ENCODE assay signal across 1 cellular context in genomic region chr9:111966851-111967250, GRCh38.
TF ChIP-seq lines count a peak whose summit lies in the region.

No MANE protein-coding gene starts in this region.

TF ChIP-seq in WTC11, 78 proteins besides CTCF, POLR2A, EP300 and RAD21 (continued from another document):
- no peak for TF ChIP-seq ZNF512 (CRISPR knock-in tag; IDR thresholded peaks at IDR 0.05; ENCODE audit: borderline replicate concordance)
- no peak for TF ChIP-seq USF1 (CRISPR knock-in tag; IDR thresholded peaks at IDR 0.05)
- TF ChIP-seq AFF4 (CRISPR knock-in tag; IDR thresholded peaks at IDR 0.05; ENCODE audit: borderline replicate concordance): no peak
- no peak for TF ChIP-seq ATF3 (CRISPR knock-in tag; conservative IDR thresholded peaks at IDR 0.05)
- TF ChIP-seq E2F4 (CRISPR knock-in tag; IDR thresholded peaks at IDR 0.05; ENCODE audit: borderline replicate concordance, low read depth): no peak
- TF ChIP-seq E2F1 (CRISPR knock-in tag; IDR thresholded peaks at IDR 0.05): no peak
- TF ChIP-seq NR1H2 (CRISPR knock-in tag; IDR thresholded peaks at IDR 0.05): no peak
- no peak for TF ChIP-seq SP1 (CRISPR knock-in tag; conservative IDR thresholded peaks at IDR 0.05)
- no peak for TF ChIP-seq ATF2 (CRISPR knock-in tag; IDR thresholded peaks at IDR 0.05; ENCODE audit: borderline replicate concordance, low read depth)
- TF ChIP-seq SOX15 (CRISPR knock-in tag; IDR thresholded peaks at IDR 0.05): no peak
